2 cellular contexts compared by ENCODE assay signal in the genomic region with DNA sequence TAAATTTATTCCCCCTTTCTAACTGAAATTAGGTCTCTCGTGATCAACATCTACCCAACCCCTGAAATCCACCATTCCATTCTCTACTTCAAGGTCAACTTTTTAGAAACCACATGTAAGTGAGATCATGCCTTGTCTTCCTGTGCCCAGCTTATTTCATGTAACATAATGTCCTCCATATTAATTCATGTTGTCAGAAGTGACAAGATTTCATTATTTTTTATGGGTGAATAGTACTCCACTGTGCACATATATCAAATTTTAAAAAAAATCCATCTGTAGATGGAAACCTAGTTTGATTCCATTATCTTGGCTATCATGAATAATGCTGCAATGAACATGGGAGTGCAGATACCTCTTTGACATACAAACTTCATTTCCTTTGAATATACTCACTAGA.
TF ChIP-seq lines count a peak whose summit lies in the region.

No MANE protein-coding gene starts in this region.

TF ChIP-seq in SK-N-SH, 30 proteins besides CTCF, POLR2A, EP300 and RAD21:
- no peak for TF ChIP-seq RXRA (IDR thresholded peaks at IDR 0.05; ENCODE audit: borderline replicate concordance, low read depth)
- no peak for TF ChIP-seq POLR2AphosphoS5 (IDR thresholded peaks at IDR 0.05; ENCODE audit: low read depth, low read length)
- TF ChIP-seq, protein P1, sequence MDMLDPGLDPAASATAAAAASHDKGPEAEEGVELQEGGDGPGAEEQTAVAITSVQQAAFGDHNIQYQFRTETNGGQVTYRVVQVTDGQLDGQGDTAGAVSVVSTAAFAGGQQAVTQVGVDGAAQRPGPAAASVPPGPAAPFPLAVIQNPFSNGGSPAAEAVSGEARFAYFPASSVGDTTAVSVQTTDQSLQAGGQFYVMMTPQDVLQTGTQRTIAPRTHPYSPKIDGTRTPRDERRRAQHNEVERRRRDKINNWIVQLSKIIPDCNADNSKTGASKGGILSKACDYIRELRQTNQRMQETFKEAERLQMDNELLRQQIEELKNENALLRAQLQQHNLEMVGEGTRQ (IDR thresholded peaks at IDR 0.05; ENCODE audit: borderline replicate concordance, low read depth, low read length), result no peak
- TF ChIP-seq, protein P2, sequence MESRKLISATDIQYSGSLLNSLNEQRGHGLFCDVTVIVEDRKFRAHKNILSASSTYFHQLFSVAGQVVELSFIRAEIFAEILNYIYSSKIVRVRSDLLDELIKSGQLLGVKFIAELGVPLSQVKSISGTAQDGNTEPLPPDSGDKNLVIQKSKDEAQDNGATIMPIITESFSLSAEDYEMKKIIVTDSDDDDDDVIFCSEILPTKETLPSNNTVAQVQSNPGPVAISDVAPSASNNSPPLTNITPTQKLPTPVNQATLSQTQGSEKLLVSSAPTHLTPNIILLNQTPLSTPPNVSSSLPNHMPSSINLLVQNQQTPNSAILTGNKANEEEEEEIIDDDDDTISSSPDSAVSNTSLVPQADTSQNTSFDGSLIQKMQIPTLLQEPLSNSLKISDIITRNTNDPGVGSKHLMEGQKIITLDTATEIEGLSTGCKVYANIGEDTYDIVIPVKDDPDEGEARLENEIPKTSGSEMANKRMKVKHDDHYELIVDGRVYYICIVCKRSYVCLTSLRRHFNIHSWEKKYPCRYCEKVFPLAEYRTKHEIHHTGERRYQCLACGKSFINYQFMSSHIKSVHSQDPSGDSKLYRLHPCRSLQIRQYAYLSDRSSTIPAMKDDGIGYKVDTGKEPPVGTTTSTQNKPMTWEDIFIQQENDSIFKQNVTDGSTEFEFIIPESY (IDR thresholded peaks at IDR 0.05; ENCODE audit: borderline replicate concordance, low read depth), result no peak
- no peak for TF ChIP-seq MXI1 (IDR thresholded peaks at IDR 0.05; ENCODE audit: low read depth, low read length)
- TF ChIP-seq EZH2phosphoT487 (IDR thresholded peaks at IDR 0.05; ENCODE audit: borderline replicate concordance, low read depth), result no peak
- TF ChIP-seq, protein P3, sequence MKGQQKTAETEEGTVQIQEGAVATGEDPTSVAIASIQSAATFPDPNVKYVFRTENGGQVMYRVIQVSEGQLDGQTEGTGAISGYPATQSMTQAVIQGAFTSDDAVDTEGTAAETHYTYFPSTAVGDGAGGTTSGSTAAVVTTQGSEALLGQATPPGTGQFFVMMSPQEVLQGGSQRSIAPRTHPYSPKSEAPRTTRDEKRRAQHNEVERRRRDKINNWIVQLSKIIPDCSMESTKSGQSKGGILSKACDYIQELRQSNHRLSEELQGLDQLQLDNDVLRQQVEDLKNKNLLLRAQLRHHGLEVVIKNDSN (IDR thresholded peaks at IDR 0.05; ENCODE audit: borderline replicate concordance, low read depth), result no peak
- TF ChIP-seq FOXM1 (IDR thresholded peaks at IDR 0.05; ENCODE audit: low read depth), result no peak
- no peak for TF ChIP-seq TAF1 (IDR thresholded peaks at IDR 0.05; ENCODE audit: borderline replicate concordance, low read depth, low read length)
- no peak for TF ChIP-seq FOSL2 (IDR thresholded peaks at IDR 0.05; ENCODE audit: borderline replicate concordance, low read depth)
- TF ChIP-seq JUND (IDR thresholded peaks at IDR 0.05), result no peak
- TF ChIP-seq GABPA (IDR thresholded peaks at IDR 0.05; ENCODE audit: low read depth), result no peak
- TF ChIP-seq MEF2A (IDR thresholded peaks at IDR 0.05; ENCODE audit: borderline replicate concordance, low read depth), result no peak
- no peak for TF ChIP-seq YY1 (IDR thresholded peaks at IDR 0.05; ENCODE audit: low read depth)
- no peak for TF ChIP-seq RCOR1 (IDR thresholded peaks at IDR 0.05; ENCODE audit: low read length)
- no peak for TF ChIP-seq NFIC (IDR thresholded peaks at IDR 0.05; ENCODE audit: borderline replicate concordance)

TF ChIP-seq in endothelial cell of umbilical vein, 7 proteins besides CTCF, POLR2A, EP300 and RAD21:
- no peak for TF ChIP-seq FOS (IDR thresholded peaks at IDR 0.05; ENCODE audit: borderline replicate concordance, insufficient read depth, low read length)
- TF ChIP-seq EZH2 (IDR thresholded peaks at IDR 0.05; ENCODE audit: borderline replicate concordance, low read depth, low read length, severe bottlenecking), result no peak
- TF ChIP-seq, protein P4, sequence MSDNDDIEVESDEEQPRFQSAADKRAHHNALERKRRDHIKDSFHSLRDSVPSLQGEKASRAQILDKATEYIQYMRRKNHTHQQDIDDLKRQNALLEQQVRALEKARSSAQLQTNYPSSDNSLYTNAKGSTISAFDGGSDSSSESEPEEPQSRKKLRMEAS (IDR thresholded peaks at IDR 0.05; ENCODE audit: insufficient read depth, insufficient read length), result no peak
- no peak for TF ChIP-seq POLR2AphosphoS5 (IDR thresholded peaks at IDR 0.05; ENCODE audit: insufficient read depth, low read depth, low read length)
- no peak for TF ChIP-seq MYC (IDR thresholded peaks at IDR 0.05; ENCODE audit: low read depth, low read length)
- TF ChIP-seq JUN (IDR thresholded peaks at IDR 0.05; ENCODE audit: borderline replicate concordance, insufficient read depth, insufficient read length, low read depth), result no peak
- TF ChIP-seq GATA2 (IDR thresholded peaks at IDR 0.05; ENCODE audit: insufficient read depth, insufficient read length, low read depth, low read length), result no peak
